In genomic region chr4:100966846-100967245, GRCh38 we compare ENCODE assay signal across 1 cellular context.
TF ChIP-seq lines count a peak whose summit lies in the region.

No MANE protein-coding gene starts in this region.

TF ChIP-seq in WTC11, 78 proteins besides CTCF, POLR2A, EP300 and RAD21 (continued from another document):
- TF ChIP-seq ZNF532 (CRISPR knock-in tag; IDR thresholded peaks at IDR 0.05; ENCODE audit: borderline replicate concordance) (no peak), E2F5 (CRISPR knock-in tag; IDR thresholded peaks at IDR 0.05) (no peak), TEAD4 (CRISPR knock-in tag; IDR thresholded peaks at IDR 0.05) (no peak), ZNF396 (CRISPR knock-in tag; IDR thresholded peaks at IDR 0.05; ENCODE audit: borderline replicate concordance) (no peak), SMAD4 (CRISPR knock-in tag; IDR thresholded peaks at IDR 0.05) (no peak), CBFB (CRISPR knock-in tag; IDR thresholded peaks at IDR 0.05; ENCODE audit: low read depth) (no peak), ATF1 (CRISPR knock-in tag; IDR thresholded peaks at IDR 0.05) (no peak)
- TF ChIP-seq, protein P1, sequence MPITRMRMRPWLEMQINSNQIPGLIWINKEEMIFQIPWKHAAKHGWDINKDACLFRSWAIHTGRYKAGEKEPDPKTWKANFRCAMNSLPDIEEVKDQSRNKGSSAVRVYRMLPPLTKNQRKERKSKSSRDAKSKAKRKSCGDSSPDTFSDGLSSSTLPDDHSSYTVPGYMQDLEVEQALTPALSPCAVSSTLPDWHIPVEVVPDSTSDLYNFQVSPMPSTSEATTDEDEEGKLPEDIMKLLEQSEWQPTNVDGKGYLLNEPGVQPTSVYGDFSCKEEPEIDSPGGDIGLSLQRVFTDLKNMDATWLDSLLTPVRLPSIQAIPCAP (CRISPR knock-in tag; IDR thresholded peaks at IDR 0.05): no peak
- TF ChIP-seq, protein P2, sequence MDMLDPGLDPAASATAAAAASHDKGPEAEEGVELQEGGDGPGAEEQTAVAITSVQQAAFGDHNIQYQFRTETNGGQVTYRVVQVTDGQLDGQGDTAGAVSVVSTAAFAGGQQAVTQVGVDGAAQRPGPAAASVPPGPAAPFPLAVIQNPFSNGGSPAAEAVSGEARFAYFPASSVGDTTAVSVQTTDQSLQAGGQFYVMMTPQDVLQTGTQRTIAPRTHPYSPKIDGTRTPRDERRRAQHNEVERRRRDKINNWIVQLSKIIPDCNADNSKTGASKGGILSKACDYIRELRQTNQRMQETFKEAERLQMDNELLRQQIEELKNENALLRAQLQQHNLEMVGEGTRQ (CRISPR knock-in tag; IDR thresholded peaks at IDR 0.05): no peak
